Comparison of ENCODE assay signal across 9 cellular contexts in the genomic region with DNA sequence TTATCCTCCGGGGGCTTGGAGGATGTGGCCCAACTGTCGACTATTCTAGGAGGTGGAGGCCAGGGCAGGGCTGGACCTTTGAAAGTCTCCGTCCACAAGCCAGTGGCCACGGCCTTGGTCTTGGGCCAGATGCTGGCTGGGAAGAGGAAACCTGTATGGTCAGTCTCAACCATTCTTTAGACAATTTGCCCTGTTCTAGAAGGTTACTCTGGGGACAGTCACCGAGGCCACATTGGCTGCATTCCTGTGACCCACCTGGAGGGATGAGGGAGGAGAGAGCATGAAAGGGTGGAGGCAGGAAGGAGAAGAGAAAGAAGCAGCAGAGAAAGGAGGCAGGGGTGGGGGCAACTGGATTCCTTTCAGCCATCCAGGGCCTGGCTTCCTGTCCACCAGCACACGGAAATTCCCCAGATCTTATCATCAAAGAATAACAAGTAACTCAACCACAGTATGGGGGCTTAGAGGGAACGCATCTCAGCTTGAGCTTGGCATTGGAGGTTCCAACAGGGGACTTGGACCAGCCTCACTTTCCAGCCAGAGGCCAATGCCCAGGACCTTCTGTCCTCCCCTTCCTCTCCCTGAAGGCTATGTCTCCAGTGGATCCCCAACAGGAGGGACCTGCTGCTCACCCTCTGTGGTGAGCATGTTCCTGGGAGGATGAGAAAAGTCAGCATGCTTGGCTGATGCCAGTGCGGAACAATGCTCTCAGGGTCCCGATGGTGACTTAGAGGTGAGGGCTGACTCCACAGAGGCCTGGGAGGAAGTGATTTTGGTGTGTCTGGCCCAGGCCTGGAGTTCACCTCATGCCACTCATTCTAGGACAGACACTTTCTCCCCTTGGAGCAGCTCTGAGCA. TPM values are rescaled to one million over a fixed set of nuclear protein-coding genes. Genes with fewer than 3 reads are reported as not detected.
A peak's percentile ranks its signal among the peaks of the same experiment; 100 is the strongest.
DNase-seq lines count a peak whose midpoint lies in the region; ATAC-seq and TF ChIP-seq lines count a peak whose summit lies in the region.
"Had no signal": no experiment of that assay in that cellular context is flagged by ENCODE, and none has a peak within 500 bp of the region (broad histone marks: within the 10 kb centered on the region; RNA-seq: fewer than 3 reads in every experiment).

No MANE protein-coding gene starts in this region.

- TF ChIP-seq CTCF in endothelial cell (IDR thresholded peaks at IDR 0.05; ENCODE audit: unreplicated experiment) (no peak), nephron (IDR thresholded peaks at IDR 0.05; ENCODE audit: unreplicated experiment in 3 of 3) (no peak)

- no peaks in the 10 kb centered on the region for H3K36me3 ChIP-seq in SJCRH30

- no peak for ATAC-seq in GM18511 (IDR thresholded peaks at IDR 0.05; ENCODE audit: unreplicated experiment)

- peaks cover 28% of the 10 kb centered on the region for H3K4me1 Mint-ChIP-seq in endothelial cell (ENCODE audit: unreplicated experiment)
- H3K4me1 Mint-ChIP-seq in nephron = peaks cover 32% of the 10 kb centered on the region

- peaks cover 30% of the 10 kb centered on the region for H3K4me1 ChIP-seq in SJCRH30

- H3K27me3 Mint-ChIP-seq in endothelial cell (ENCODE audit: unreplicated experiment) (peaks cover 15% of the 10 kb centered on the region), nephron (ENCODE audit: low read depth) (no peaks in the 10 kb centered on the region)

- no peaks in the 10 kb centered on the region for H3K9me3 Mint-ChIP-seq in endothelial cell (ENCODE audit: unreplicated experiment)
- H3K9me3 Mint-ChIP-seq in nephron = no peaks in the 10 kb centered on the region

- peak; percentile 92 for DNase-seq in Caki2 (ENCODE audit: low read depth)
- peak; percentile 71 to 78 for DNase-seq in SJCRH30
- peak; percentile 33 for DNase-seq in endothelial cell (ENCODE audit: low spot score)
- DNase-seq in activated CD4-positive, alpha-beta T cell treated with anti-CD3 and anti-CD28 coated beads for 48 hours = no peak
- no peak for DNase-seq in SIG-M5 (lab: John Stamatoyannopoulos, UW)
- DNase-seq in activated naive CD4-positive, alpha-beta T cell treated with anti-CD3 and anti-CD28 coated beads, Interleukin-2, amount 50 U/mL, for 16 hours = no peak
- DNase-seq: stimulated activated CD4-positive, alpha-beta T cell treated with anti-CD3 and anti-CD28 coated beads, Interleukin-4, amount 100 ng/mL, for 1 hour had no signal

- H3K4me3 ChIP-seq in SJCRH30 = no peak overlapping the region

- in situ Hi-C loops in Caki2 (cut with HindIII; ENCODE audit: low pct_unique_long_range_greater_than_20kb, low sequenced_read_pairs) = no loop called here

- peak overlapping the region; percentile 68 for H3K27ac Mint-ChIP-seq in endothelial cell (ENCODE audit: unreplicated experiment)
- H3K27ac Mint-ChIP-seq in nephron = peak overlapping the region; percentile 34 to 86 (median 80)

- H3K4me3 Mint-ChIP-seq in endothelial cell (ENCODE audit: unreplicated experiment) (peak overlapping the region; percentile 52), nephron (no peak overlapping the region)

- H3K27me3 ChIP-seq in SJCRH30 = no peaks in the 10 kb centered on the region

- H3K27ac ChIP-seq in SJCRH30 = no peak overlapping the region

- H3K9me3 ChIP-seq in SJCRH30 (replicated peaks) = no peaks in the 10 kb centered on the region

- H3K36me3 Mint-ChIP-seq in endothelial cell (ENCODE audit: low read depth, unreplicated experiment) (peaks cover 48% of the 10 kb centered on the region), nephron (ENCODE audit: low read depth) (peaks cover 4% of the 10 kb centered on the region)

RNA-seq across cellular contexts. Expression of a gene that starts 30.4 kb away (rescaled TPM):
- 144 and 178 TPM in 2 replicates for total RNA-seq in Caki2 (2014; rRNA removed; shearing (Covaris generic); ENCODE audit: low replicate concordance)
- 0.10 and 0.13 TPM in 2 replicates for total RNA-seq in SJCRH30 (2014; rRNA removed; shearing (Covaris generic))
- 216 TPM for total RNA-seq in endothelial cell (ENCODE audit: unreplicated experiment)

Comparison
In these comparisons a context has a peak if more than half of its experiments do, and no peak if none do; other contexts are left out.
1. DNase-seq: peak in Caki2 (single experiment), SJCRH30 (2 of 2) and endothelial cell (single experiment); none in activated CD4-positive, alpha-beta T cell treated with anti-CD3 and anti-CD28 coated beads for 48 hours (single experiment), SIG-M5 (single experiment) and activated naive CD4-positive, alpha-beta T cell treated with anti-CD3 and anti-CD28 coated beads, Interleukin-2, amount 50 U/mL, for 16 hours (single experiment).
2. RNA of a gene that starts 30.4 kb away (total RNA-seq): 216 TPM in endothelial cell (single experiment) and 144 to 178 TPM in Caki2; 0.10 to 0.13 TPM in SJCRH30; every median in the first group is over 100 times any median in the second.